Comparison of ENCODE assay signal across 17 cellular contexts in the genomic region with DNA sequence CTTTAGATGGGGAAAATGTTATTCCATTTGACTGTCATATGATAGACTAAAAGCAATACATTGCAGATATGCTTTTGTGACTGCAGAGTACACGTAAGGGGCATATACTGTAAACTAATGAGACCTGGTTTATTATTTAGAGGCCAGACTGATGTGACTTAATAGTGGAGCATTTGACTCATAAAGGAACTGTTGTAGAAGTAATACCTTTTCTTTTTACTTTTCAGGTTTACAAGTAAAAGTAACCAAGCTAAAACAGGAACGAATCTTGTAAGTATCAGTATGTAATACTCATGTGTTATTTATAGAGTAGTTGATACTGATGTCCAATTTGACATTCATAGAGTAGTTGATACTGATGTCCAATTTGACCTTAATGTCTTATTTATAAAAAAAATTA.
"Had no signal": no experiment of that assay in that cellular context is flagged by ENCODE, and none has a peak within 500 bp of the region (broad histone marks: within the 10 kb centered on the region; RNA-seq: fewer than 3 reads in every experiment).

No MANE protein-coding gene starts in this region.

- H3K4me1 ChIP-seq: ascending aorta, gastroesophageal sphincter, heart right ventricle, lower lobe of right lung, right atrium auricular region, upper lobe of left lung had no signal

- H3K27ac ChIP-seq: ascending aorta, dorsolateral prefrontal cortex, gastroesophageal sphincter, heart right ventricle, lower lobe of right lung, right atrium auricular region, upper lobe of left lung had no signal

- H3K36me3 ChIP-seq: right atrium auricular region had no signal

- DNase-seq: activated CD4-positive, alpha-beta T cell treated with anti-CD3 and anti-CD28 coated beads, Interleukin-2, amount 50 U/mL, for 1 hour; activated CD8-positive, alpha-beta memory T cell treated with anti-CD3 and anti-CD28 coated beads for 24 hours; activated naive CD8-positive, alpha-beta T cell treated with anti-CD3 and anti-CD28 coated beads, Interleukin-2, amount 10 ng/mL, durations not matched to agents 7 days and 5 days; dorsolateral prefrontal cortex; endodermal cell; heart right ventricle; left colon; lower lobe of right lung; nephron progenitor cell; occipital lobe; stimulated activated CD4-positive, alpha-beta T cell treated with anti-CD3 and anti-CD28 coated beads, Interleukin-4, amount 100 ng/mL, for 4 hours; stimulated activated CD8-positive, alpha-beta memory T cell treated with anti-CD3 and anti-CD28 coated beads, Interleukin-4, amount 100 ng/mL, for 48 hours; stimulated activated naive CD8-positive, alpha-beta T cell treated with anti-CD3 and anti-CD28 coated beads, Interleukin-15, Interleukin-2, amounts not matched to agents 100 U/mL and 50 U/mL, for 24 hours; upper lobe of left lung had no signal

- H3K9me3 ChIP-seq: ascending aorta, gastroesophageal sphincter, heart right ventricle, lower lobe of right lung, right atrium auricular region, upper lobe of left lung had no signal

- H3K27me3 ChIP-seq: ascending aorta, dorsolateral prefrontal cortex, gastroesophageal sphincter, heart right ventricle, right atrium auricular region, upper lobe of left lung had no signal

- H3K4me3 ChIP-seq: ascending aorta, dorsolateral prefrontal cortex, gastroesophageal sphincter, heart right ventricle, lower lobe of right lung, right atrium auricular region, upper lobe of left lung had no signal

- ATAC-seq: gastroesophageal sphincter; heart right ventricle; left colon; lower lobe of right lung; stimulated activated naive CD8-positive, alpha-beta T cell treated with anti-CD3 and anti-CD28 coated beads, Interleukin-15, Interleukin-2, amounts not matched to agents 100 U/mL and 50 U/mL, for 24 hours had no signal
